ENCODE assay signal across 8 cellular contexts in the genomic region with DNA sequence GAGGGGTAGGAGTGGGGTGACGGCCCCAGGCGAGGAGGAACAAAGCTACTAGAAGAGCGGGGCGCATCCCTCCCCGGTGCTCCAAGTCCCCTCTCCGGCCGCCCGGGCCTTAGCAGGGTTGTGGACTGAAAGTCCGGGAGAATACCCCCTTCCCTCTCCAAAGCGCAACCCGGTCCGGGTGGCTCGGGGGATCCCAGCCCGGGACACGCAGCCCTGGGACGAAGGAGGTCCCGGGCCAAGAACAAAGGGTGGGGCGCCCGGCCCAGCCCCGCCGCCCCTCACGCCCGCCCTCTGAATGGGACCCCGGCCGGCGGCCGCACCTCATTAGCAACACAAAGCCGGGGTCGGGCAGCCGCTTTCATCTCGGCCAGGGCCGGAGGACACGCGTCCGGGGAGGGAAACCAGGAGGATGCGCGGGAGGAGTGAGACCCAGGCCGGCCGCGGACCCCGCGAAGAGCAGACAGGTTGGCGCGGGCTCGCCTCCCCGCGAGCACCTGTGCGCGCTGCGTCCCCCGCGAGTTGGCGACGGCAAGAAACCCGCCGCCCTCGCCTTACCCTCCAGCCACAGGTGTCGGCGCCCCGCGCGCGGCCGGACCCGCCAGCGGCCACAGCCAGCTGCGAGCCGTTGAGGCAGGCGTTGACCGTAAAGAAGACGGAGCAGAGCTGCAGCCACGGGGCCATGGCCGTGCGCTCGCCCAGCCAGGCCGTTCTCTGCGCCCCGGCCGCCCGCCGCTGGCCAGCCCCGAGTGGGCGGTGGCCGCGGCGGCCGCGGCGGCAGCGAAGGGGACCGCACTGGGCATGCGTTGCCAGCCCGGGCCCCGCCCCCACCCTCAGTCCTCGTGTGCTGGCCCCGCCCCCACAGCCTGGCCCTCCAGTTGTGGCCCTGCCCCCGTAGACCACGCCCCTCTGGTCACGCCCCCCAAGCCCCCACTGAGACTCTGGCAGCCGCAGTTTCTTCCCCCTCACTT. TPM values are rescaled to one million over a fixed set of nuclear protein-coding genes. Genes with fewer than 3 reads are reported as not detected.
DNase-seq lines count a peak whose midpoint lies in the region; ATAC-seq and TF ChIP-seq lines count a peak whose summit lies in the region.

Gene IL17RD, minus strand, starts transcription at position 748 of the 968 bp plus-strand sequence. Its CDS starts 67 bp downstream, at position 681.

- peaks cover 79% of the 10 kb centered on the region for H3K27me3 Mint-ChIP-seq in activated CD4-positive, alpha-beta memory T cell treated with anti-CD3 and anti-CD28 coated beads, Interleukin-2, amount 10 ng/mL, durations not matched to agents 7 days and 5 days

- POLR2A ChIA-PET in HCT116 (lab: Charles Lee): no interaction called here
- POLR2A ChIA-PET in activated CD4-positive, alpha-beta memory T cell treated with anti-CD3 and anti-CD28 coated beads, Interleukin-2, amount 10 ng/mL, durations not matched to agents 7 days and 5 days (lab: Charles Lee): no interaction called here

- TF ChIP-seq CTCF in HCT116 (IDR thresholded peaks at IDR 0.05 in 2 of 3, conservative IDR thresholded peaks at IDR 0.05 in 1 of 3; ENCODE audit: borderline replicate concordance in 1 of 3, insufficient read depth in 1 of 3, low read depth in 2 of 3, low read length in 2 of 3): no peak

- no peak within 1 kb of the TSS for H3K27ac Mint-ChIP-seq in activated CD4-positive, alpha-beta memory T cell treated with anti-CD3 and anti-CD28 coated beads, Interleukin-2, amount 10 ng/mL, durations not matched to agents 7 days and 5 days

- H3K4me1 Mint-ChIP-seq in activated CD4-positive, alpha-beta memory T cell treated with anti-CD3 and anti-CD28 coated beads, Interleukin-2, amount 10 ng/mL, durations not matched to agents 7 days and 5 days: peaks cover 9% of the 10 kb centered on the region

- H3K4me3 Mint-ChIP-seq in activated CD4-positive, alpha-beta memory T cell treated with anti-CD3 and anti-CD28 coated beads, Interleukin-2, amount 10 ng/mL, durations not matched to agents 7 days and 5 days: peak within 1 kb of the TSS; percentile 64

- no peaks in the 10 kb centered on the region for H3K36me3 Mint-ChIP-seq in activated CD4-positive, alpha-beta memory T cell treated with anti-CD3 and anti-CD28 coated beads, Interleukin-2, amount 10 ng/mL, durations not matched to agents 7 days and 5 days (ENCODE audit: low read depth)

- TF ChIP-seq RAD21 in HCT116 (IDR thresholded peaks at IDR 0.05; ENCODE audit: low read depth): no peak

- H3K4me3 ChIP-seq in HCT116 (replicated peaks in 1 of 2; ENCODE audit: low read depth in 1 of 2, low read length in 2 of 2): peak within 1 kb of the TSS; percentile 59 to 67

- DNase-seq in COLO668 (lab: John Stamatoyannopoulos, UW; ENCODE audit: unreplicated experiment): peak; percentile 83
- DNase-seq in HCT116 (ENCODE audit: low read depth, low spot score): peak; percentile 58
- DNase-seq in NCI-H345 (lab: John Stamatoyannopoulos, UW): peak; percentile 78
- DNase-seq in activated CD4-positive, alpha-beta memory T cell treated with anti-CD3 and anti-CD28 coated beads, Interleukin-2, amount 10 ng/mL, durations not matched to agents 7 days and 5 days: peak; percentile 64
- DNase-seq in epidermal melanocyte (ENCODE audit: insufficient read length, low spot score): peak; percentile 46
- DNase-seq in midbrain (lab: John Stamatoyannopoulos, UW): peak; percentile 52
- DNase-seq in stimulated activated CD8-positive, alpha-beta memory T cell treated with anti-CD3 and anti-CD28 coated beads, Interleukin-4, amount 100 ng/mL, for 4 hours (ENCODE audit: low read depth in 2 of 2, low spot score in 1 of 2): peak; percentile 20 to 21

- H2AFZ ChIP-seq in HCT116 (ENCODE audit: low read depth, low read length, poor library complexity, severe bottlenecking): peak within 1 kb of the TSS; percentile 62

- H3K4me2 ChIP-seq in HCT116 (ENCODE audit: low read length): peak within 1 kb of the TSS; percentile 86

- intact Hi-C loops in HCT116 (cut with micrococcal nuclease): loop anchor here (5.0 kb wide), 1 partner anchor 63 kb away; no protein-coding TSS in a partner anchor

- no peaks in the 10 kb centered on the region for H4K20me1 ChIP-seq in HCT116 (ENCODE audit: insufficient read depth)

- H3K9me3 ChIP-seq in HCT116 (ENCODE audit: control insufficient read depth in 1 of 2, insufficient read depth in 1 of 2, low read depth in 1 of 2, low read length in 2 of 2): no peaks in the 10 kb centered on the region

- H3K9me3 Mint-ChIP-seq in activated CD4-positive, alpha-beta memory T cell treated with anti-CD3 and anti-CD28 coated beads, Interleukin-2, amount 10 ng/mL, durations not matched to agents 7 days and 5 days: no peaks in the 10 kb centered on the region

- H3K9me2 ChIP-seq in HCT116 (ENCODE audit: insufficient read depth): no peaks in the 10 kb centered on the region

- no peaks in the 10 kb centered on the region for H3K36me3 ChIP-seq in HCT116 (ENCODE audit: control insufficient read depth in 1 of 2, insufficient read depth in 2 of 2, low read length in 2 of 2)

- peak within 1 kb of the TSS; percentile 32; the same call in 1 of the 2 replicates for H3K27ac ChIP-seq in HCT116 (ENCODE audit: low read depth, low read length)

- no peaks in the 10 kb centered on the region for H3K79me2 ChIP-seq in HCT116 (ENCODE audit: insufficient read depth, low read length)

- H3K27me3 ChIP-seq in HCT116 (ENCODE audit: insufficient read depth, low read length): no peaks in the 10 kb centered on the region

- no TSS peak for BruUV-seq in HCT116 (replicated peaks; lab: Mats Ljungman, UMichigan)

- CTCF ChIA-PET in HCT116 (lab: Charles Lee): no interaction called here
- CTCF ChIA-PET in activated CD4-positive, alpha-beta memory T cell treated with anti-CD3 and anti-CD28 coated beads, Interleukin-2, amount 10 ng/mL, durations not matched to agents 7 days and 5 days (lab: Charles Lee): no interaction called here

- H3K9ac ChIP-seq in HCT116 (ENCODE audit: low read length): peak within 1 kb of the TSS; percentile 58

- TF ChIP-seq POLR2A in HCT116 (IDR thresholded peaks at IDR 0.05; ENCODE audit: borderline replicate concordance, extremely low read depth, insufficient read depth, insufficient read length): no peak

- RAD21 ChIA-PET in HCT116 (lab: Charles Lee; ENCODE audit: low non-redundant PET in 1 of 2, low total read pairs in 2 of 2, uncharacterized antibody in 2 of 2, unreplicated experiment in 2 of 2): no interaction called here

- ATAC-seq in HCT116 (peak; percentile 87), HG03565 (IDR thresholded peaks at IDR 0.05; ENCODE audit: unreplicated experiment) (no peak)

- peaks cover 11 to 19% of the 10 kb centered on the region in 2 experiments; a peak in 2 of 4 replicates for H3K4me1 ChIP-seq in HCT116 (ENCODE audit: control insufficient read depth in 1 of 2, insufficient read depth in 2 of 2, low read length in 2 of 2)

TF ChIP-seq in HCT116, 20 proteins besides CTCF, POLR2A, EP300 and RAD21:
- TF ChIP-seq EGR1 (IDR thresholded peaks at IDR 0.05; ENCODE audit: low read depth) (0 out of 2 replicates have a peak, but pooled peaks have one; percentile 41), TCF7L2 (IDR thresholded peaks at IDR 0.05; ENCODE audit: borderline replicate concordance, extremely low read depth, insufficient read depth, insufficient read length) (peak; percentile 80), POLR2AphosphoS5 (IDR thresholded peaks at IDR 0.05; ENCODE audit: low read depth, low read length) (peak; percentile 75), CEBPB (IDR thresholded peaks at IDR 0.05; ENCODE audit: low read depth) (no peak)

RNA-seq across cellular contexts. Expression of gene IL17RD, which starts in this region (rescaled TPM):
- 12.3 TPM for total RNA-seq in HCT116 (2021; ENCODE audit: unreplicated experiment)
- 3.2 and 4.1 TPM in 2 replicates for polyA plus RNA-seq in HCT116 (2012)
- total RNA-seq in activated CD4-positive, alpha-beta memory T cell treated with anti-CD3 and anti-CD28 coated beads, Interleukin-2, amount 10 ng/mL, durations not matched to agents 7 days and 5 days: under 1 TPM in 1 of 2 experiments, not detected in 1; 0.05 TPM

Comparison
In these comparisons a context has a peak if more than half of its experiments do, and no peak if none do; other contexts are left out.
1. RNA of gene IL17RD (total RNA-seq): 12.3 TPM in HCT116 (single experiment); 0.05 TPM in activated CD4-positive, alpha-beta memory T cell treated with anti-CD3 and anti-CD28 coated beads, Interleukin-2, amount 10 ng/mL, durations not matched to agents 7 days and 5 days; every median in the first group is over 10 times any median in the second.
2. Peak in DNase-seq in activated CD4-positive, alpha-beta memory T cell treated with anti-CD3 and anti-CD28 coated beads, Interleukin-2, amount 10 ng/mL, durations not matched to agents 7 days and 5 days; RNA of the gene not detected or under 1 TPM.
3. DNase-seq: peak in every context shown above with its lines; median percentile 83 in COLO668; 78 in NCI-H345; 64 in activated CD4-positive, alpha-beta memory T cell treated with anti-CD3 and anti-CD28 coated beads, Interleukin-2, amount 10 ng/mL, durations not matched to agents 7 days and 5 days; 58 in HCT116; 52 in midbrain; 46 in epidermal melanocyte; 20 in stimulated activated CD8-positive, alpha-beta memory T cell treated with anti-CD3 and anti-CD28 coated beads, Interleukin-4, amount 100 ng/mL, for 4 hours.